ENCODE assay signal across 8 cellular contexts in genomic region chr19:1860821-1861598, GRCh38. TPM values are rescaled to one million over a fixed set of nuclear protein-coding genes. Genes with fewer than 3 reads are reported as not detected.
DNase-seq lines count a peak whose midpoint lies in the region; FAIRE-seq and TF ChIP-seq lines count a peak whose summit lies in the region.

No MANE protein-coding gene starts in this region.

- H3K9ac ChIP-seq in OCI-LY1 (ENCODE audit: low read length): peak overlapping the region; percentile 57; the same call in 1 of the 2 replicates
- H3K9ac ChIP-seq in H1 (replicated peaks in 1 of 4; ENCODE audit: extremely low read depth in 1 of 4, low read depth in 3 of 4, low read length in 3 of 4): no peak overlapping the region

- no peak overlapping the region for H4K5ac ChIP-seq in H1 (ENCODE audit: insufficient read length, low read depth, low read length)

- H2BK120ac ChIP-seq in H1 (replicated peaks; ENCODE audit: low read depth, low read length): no peak overlapping the region

- DNase-seq in H1 (ENCODE audit: low read depth in 1 of 2, low spot score in 2 of 2) (no peak), osteoblast (ENCODE audit: insufficient read length, low spot score, missing footprints) (no peak), AML-193 (lab: John Stamatoyannopoulos, UW) (no peak), GM13977 (ENCODE audit: low spot score) (no peak), urothelium cell line (ENCODE audit: low spot score) (no peak)
- no peak for DNase-seq in stimulated activated CD4-positive, alpha-beta T cell treated with anti-CD3 and anti-CD28 coated beads, Interleukin-2, amount 100 ng/mL, for 24 hours

- H2BK15ac ChIP-seq in H1 (ENCODE audit: low read length): no peak overlapping the region

- no peak overlapping the region for H4K8ac ChIP-seq in H1 (ENCODE audit: extremely low read depth, insufficient read depth, low read length)

- TF ChIP-seq POLR2A in H1 (IDR thresholded peaks at IDR 0.05; ENCODE audit: control extremely low read depth in 1 of 2, low read depth in 2 of 2, low read length in 2 of 2): no peak

- H3F3A ChIP-seq in DOHH2 (ENCODE audit: control insufficient read depth, insufficient read depth) (peaks cover 13% of the 10 kb centered on the region), OCI-LY1 (ENCODE audit: insufficient read depth, low read length) (no peaks in the 10 kb centered on the region)

- H3K79me2 ChIP-seq in DOHH2 (ENCODE audit: control insufficient read depth, low read length): peaks cover 77% of the 10 kb centered on the region
- H3K79me2 ChIP-seq in OCI-LY1 (ENCODE audit: insufficient read depth, low read length): peaks cover 6% of the 10 kb centered on the region
- H3K79me2 ChIP-seq in H1 (ENCODE audit: control insufficient read depth in 1 of 2, insufficient read depth in 2 of 2, low read length in 2 of 2): peaks cover 18 to 61% of the 10 kb centered on the region in 2 experiments; a peak in 3 of 4 replicates
- H3K79me2 ChIP-seq in osteoblast (ENCODE audit: insufficient read depth, low read length): peaks cover 77% of the 10 kb centered on the region

- FAIRE-seq in H1 (lab: Jason Lieb, UNC): no peak
- FAIRE-seq in urothelium cell line (lab: Jason Lieb, UNC): no peak

- no peak for TF ChIP-seq EP300 in H1 (IDR thresholded peaks at IDR 0.05; ENCODE audit: borderline replicate concordance in 1 of 2, low read depth in 2 of 2, low read length in 2 of 2)

- in situ Hi-C loops in GM13977 (cut with MboI; ENCODE audit: low pct_unique_long_range_greater_than_20kb, low sequenced_read_pairs, unreplicated experiment): no loop called here

- H3K14ac ChIP-seq in H1 (ENCODE audit: insufficient read length): no peak overlapping the region

- H3K4me2 ChIP-seq in DOHH2 (ENCODE audit: low read length) (peak overlapping the region; percentile 83), OCI-LY1 (ENCODE audit: low read length) (peak overlapping the region; percentile 77), H1 (ENCODE audit: insufficient read depth in 1 of 2, low read depth in 2 of 2, low read length in 2 of 2) (peak overlapping the region; percentile 89 to 90), osteoblast (ENCODE audit: insufficient read depth, low read length) (peak overlapping the region; percentile 73)

- H3K4me3 ChIP-seq in DOHH2 (ENCODE audit: low read length): peak overlapping the region; percentile 80
- peak overlapping the region; percentile 69 for H3K4me3 ChIP-seq in OCI-LY1 (ENCODE audit: low read depth, low read length, poor library complexity, severe bottlenecking)
- H3K4me3 ChIP-seq in H1 (ENCODE audit: extremely low read depth in 1 of 4, insufficient read depth in 2 of 4, low read depth in 3 of 4, low read length in 4 of 4): peak overlapping the region; percentile 66 to 84 (median 76)
- H3K4me3 ChIP-seq in osteoblast (ENCODE audit: insufficient read depth, low read length): peak overlapping the region; percentile 89

- 19% methylated on average over 24 of the region's 28 CpGs; no CpG with 5 or more reads in 1 of the 2 experiments for WGBS in H1 (ENCODE audit: extremely low coverage in 1 of 2, insufficient coverage in 1 of 2, insufficient read length in 1 of 2, insufficient replicate concordance in 2 of 2, low coverage in 1 of 2, low lambda C conversion rate in 2 of 2, missing lambda C conversion rate in 1 of 2), 2 experiments

- H3K4ac ChIP-seq in H1 (replicated peaks; ENCODE audit: insufficient read length, low read depth, low read length): no peak overlapping the region

- H3K4me1 ChIP-seq in DOHH2 (ENCODE audit: control insufficient read depth, low read length) (peaks cover 71% of the 10 kb centered on the region), OCI-LY1 (ENCODE audit: insufficient read depth, low read length, severe bottlenecking) (peaks cover 50% of the 10 kb centered on the region), H1 (replicated peaks in 1 of 4; ENCODE audit: control insufficient read depth in 3 of 4, insufficient read depth in 4 of 4, low read length in 3 of 4) (peaks cover 0 to 57% (median 43%) of the 10 kb centered on the region in 4 experiments; a peak in 6 of 7 replicates), osteoblast (ENCODE audit: insufficient read depth, low read length) (peaks cover 25% of the 10 kb centered on the region)

- H3K9me3 ChIP-seq in DOHH2 (ENCODE audit: control insufficient read depth, insufficient read depth, low read length) (no peaks in the 10 kb centered on the region), OCI-LY1 (ENCODE audit: low read length) (no peaks in the 10 kb centered on the region), H1 (ENCODE audit: insufficient read depth in 2 of 2, low read depth in 1 of 2, low read length in 1 of 2) (no peaks in the 10 kb centered on the region), osteoblast (ENCODE audit: low read depth, low read length) (no peaks in the 10 kb centered on the region)

- POLR2A ChIA-PET in H1 (lab: Charles Lee; ENCODE audit: partially characterized antibody): interaction anchor here (1.1 to 1.3 kb wide), 2 partner anchors 12 to 43 kb away, joined by 3 to 4 read pairs; partner anchors contain the start of gene REXO1

- no peak overlapping the region for H3K23ac ChIP-seq in H1 (ENCODE audit: insufficient read length)

- H3K56ac ChIP-seq in H1 (replicated peaks; ENCODE audit: insufficient read length, low read depth, low read length): no peak overlapping the region

- CTCF ChIA-PET in H1 (lab: Charles Lee; ENCODE audit: partially characterized antibody): interaction anchor here (0.9 to 1.7 kb wide), 3 partner anchors 17 to 28 kb away, joined by 3 to 5 read pairs (median 3); no protein-coding TSS in a partner anchor

- H2AFZ ChIP-seq in OCI-LY1 (ENCODE audit: low read length) (no peak overlapping the region), H1 (ENCODE audit: low read length) (no peak overlapping the region), osteoblast (ENCODE audit: low read length) (no peak overlapping the region)

- no peak overlapping the region for H2BK12ac ChIP-seq in H1 (ENCODE audit: low read depth, low read length)

- peaks cover 16% of the 10 kb centered on the region for H3K79me1 ChIP-seq in H1 (ENCODE audit: low read depth, low read length)

- H3K36me3 ChIP-seq in DOHH2 (ENCODE audit: control insufficient read depth, low read length): peaks cover 8% of the 10 kb centered on the region; the same call in 1 of the 2 replicates
- H3K36me3 ChIP-seq in OCI-LY1 (ENCODE audit: insufficient read depth, low read length): no peaks in the 10 kb centered on the region
- H3K36me3 ChIP-seq in H1 (ENCODE audit: control insufficient read depth in 2 of 4, insufficient read depth in 4 of 4, low read length in 3 of 4): no peaks in the 10 kb centered on the region
- H3K36me3 ChIP-seq in osteoblast (ENCODE audit: insufficient read depth, low read length): no peaks in the 10 kb centered on the region

- H4K20me1 ChIP-seq in DOHH2 (ENCODE audit: control insufficient read depth, insufficient read depth, low read depth, low read length): 0 out of 2 replicates have a peak, but pooled peaks cover 4% of the 10 kb centered on the region
- no peaks in the 10 kb centered on the region for H4K20me1 ChIP-seq in OCI-LY1 (ENCODE audit: insufficient read depth, low read length)
- H4K20me1 ChIP-seq in H1 (replicated peaks in 1 of 2; ENCODE audit: control insufficient read depth in 1 of 2, insufficient read depth in 2 of 2, low read length in 2 of 2): peaks cover 34 to 50% of the 10 kb centered on the region in 2 experiments
- H4K20me1 ChIP-seq in osteoblast (ENCODE audit: insufficient read depth, low read length): peaks cover 56% of the 10 kb centered on the region

- no peak overlapping the region for H3K18ac ChIP-seq in H1 (ENCODE audit: extremely low read depth, low read length)

- no peak overlapping the region for H2AK5ac ChIP-seq in H1 (ENCODE audit: low read depth, low read length)

- no peak overlapping the region for H2BK5ac ChIP-seq in H1 (ENCODE audit: low read depth, low read length)

- TF ChIP-seq CTCF in DOHH2 (IDR thresholded peaks at IDR 0.05; ENCODE audit: low read depth, low read length, poor library complexity, severe bottlenecking) (no peak), OCI-LY1 (IDR thresholded peaks at IDR 0.05; ENCODE audit: low read length) (no peak), H1 (IDR thresholded peaks at IDR 0.05; ENCODE audit: control extremely low read depth in 1 of 3, insufficient read depth in 1 of 3, low read depth in 1 of 3, low read length in 3 of 3) (no peak), osteoblast (IDR thresholded peaks at IDR 0.05; ENCODE audit: extremely low read depth, low read depth, low read length) (no peak), GM13977 (IDR thresholded peaks at IDR 0.05; ENCODE audit: extremely low read depth, insufficient read depth, missing control alignments) (no peak)

- H2BK20ac ChIP-seq in H1 (ENCODE audit: low read length): no peak overlapping the region

- TF ChIP-seq RAD21 in H1 (IDR thresholded peaks at IDR 0.05 in 1 of 2, conservative IDR thresholded peaks at IDR 0.05 in 1 of 2; ENCODE audit: low read depth in 2 of 2, low read length in 2 of 2): no peak

- H3K23me2 ChIP-seq in H1 (ENCODE audit: low read depth, low read length): peaks cover 12% of the 10 kb centered on the region; the same call in 1 of the 2 replicates

- H4K91ac ChIP-seq in H1 (replicated peaks; ENCODE audit: insufficient read length, low read length): no peak overlapping the region

- H3K27me3 ChIP-seq in DOHH2 (ENCODE audit: control insufficient read depth, low read length) (no peaks in the 10 kb centered on the region), OCI-LY1 (ENCODE audit: insufficient read depth, low read length) (peaks cover 6% of the 10 kb centered on the region; the same call in 1 of the 2 replicates), H1 (replicated peaks in 1 of 4; ENCODE audit: control insufficient read depth in 3 of 4, extremely low read depth in 1 of 4, insufficient read depth in 3 of 4, low read length in 3 of 4) (peaks cover 0 to 15% (median 6%) of the 10 kb centered on the region in 4 experiments; a peak in 5 of 7 replicates), osteoblast (ENCODE audit: insufficient read depth, low read length) (no peaks in the 10 kb centered on the region)

- H3K9me2 ChIP-seq in DOHH2 (replicated peaks; ENCODE audit: control insufficient read depth, low read length): no peaks in the 10 kb centered on the region
- H3K9me2 ChIP-seq in OCI-LY1 (ENCODE audit: low read depth, low read length): no peaks in the 10 kb centered on the region

- H3K27ac ChIP-seq in DOHH2 (ENCODE audit: low read depth, low read length): no peak overlapping the region
- H3K27ac ChIP-seq in OCI-LY1 (ENCODE audit: low read depth, low read length, poor library complexity, severe bottlenecking): no peak overlapping the region
- no peak overlapping the region for H3K27ac ChIP-seq in H1 (ENCODE audit: low read depth, low read length)
- H3K27ac ChIP-seq in osteoblast (ENCODE audit: low read depth, low read length): peak overlapping the region; percentile 75

RNA-seq across cellular contexts. Expression of gene KLF16, which starts 2.4 kb away (rescaled TPM):
- total RNA-seq in H1 (2021; fragmentation: NEBNext Ultra II Directional; extraction: Animal tissue kit (Norgen Biotek cat#: 25700)): 45.9 and 53.2 TPM in 2 replicates
- polyA plus RNA-seq in H1 (2011; rRNA removed): 14.3 and 44.7 TPM in 2 replicates
- 15.0 TPM for polyA plus RNA-seq in H1 (2011; cell fraction: cytosol; rRNA removed)
- polyA plus RNA-seq in H1 (2011; cell fraction: nucleus; rRNA removed): 29.0 TPM
- polyA plus RNA-seq in H1 (2012, experiment 1 of 2): 15.6 to 26.7 TPM (median 23.8 TPM) in 4 replicates
- polyA plus RNA-seq in H1 (2012, experiment 2 of 2): 21.5 TPM
- polyA plus RNA-seq in H1 (2013, experiment 1 of 2): 27.2 TPM
- 28.5 TPM for polyA plus RNA-seq in H1 (2013, experiment 2 of 2)
- polyA minus RNA-seq in H1 (2011; rRNA and poly(A)+ RNA removed): 1.1 and 2.2 TPM in 2 replicates
- polyA minus RNA-seq in H1 (2011; cell fraction: cytosol; rRNA and poly(A)+ RNA removed): 32.1 TPM
- 10.4 TPM for polyA minus RNA-seq in H1 (2011; cell fraction: nucleus; rRNA and poly(A)+ RNA removed)
- 6.9 and 11.5 TPM in 2 replicates for total RNA-seq in osteoblast

RNA-seq across cellular contexts. Expression of gene REXO1, which starts 12.7 kb away (rescaled TPM):
- total RNA-seq in H1 (2021; fragmentation: NEBNext Ultra II Directional; extraction: Animal tissue kit (Norgen Biotek cat#: 25700)): 42.4 and 44.3 TPM in 2 replicates
- polyA plus RNA-seq in H1 (2011; rRNA removed): 44.3 and 69.6 TPM in 2 replicates
- 21.3 TPM for polyA plus RNA-seq in H1 (2011; cell fraction: cytosol; rRNA removed)
- polyA plus RNA-seq in H1 (2011; cell fraction: nucleus; rRNA removed): 69.2 TPM
- polyA plus RNA-seq in H1 (2012, experiment 1 of 2): 35.1 to 44.9 TPM (median 43.7 TPM) in 4 replicates
- polyA plus RNA-seq in H1 (2012, experiment 2 of 2): 33.4 TPM
- 22.8 TPM for polyA plus RNA-seq in H1 (2013, experiment 1 of 2)
- 21.3 TPM for polyA plus RNA-seq in H1 (2013, experiment 2 of 2)
- 18.8 and 19.5 TPM in 2 replicates for polyA minus RNA-seq in H1 (2011; rRNA and poly(A)+ RNA removed)
- polyA minus RNA-seq in H1 (2011; cell fraction: cytosol; rRNA and poly(A)+ RNA removed): 24.8 TPM
- 20.1 TPM for polyA minus RNA-seq in H1 (2011; cell fraction: nucleus; rRNA and poly(A)+ RNA removed)
- total RNA-seq in osteoblast: 8.5 and 9.4 TPM in 2 replicates

RNA-seq across cellular contexts. Expression of gene ABHD17A, which starts 24.3 kb away (rescaled TPM):
- total RNA-seq in H1 (2021; fragmentation: NEBNext Ultra II Directional; extraction: Animal tissue kit (Norgen Biotek cat#: 25700)): 41.2 and 45.3 TPM in 2 replicates
- 87.4 and 98.0 TPM in 2 replicates for polyA plus RNA-seq in H1 (2011; rRNA removed)
- 60.4 TPM for polyA plus RNA-seq in H1 (2011; cell fraction: cytosol; rRNA removed)
- polyA plus RNA-seq in H1 (2011; cell fraction: nucleus; rRNA removed): 86.1 TPM
- polyA plus RNA-seq in H1 (2012, experiment 1 of 2): 15.8 to 35.0 TPM (median 33.1 TPM) in 4 replicates
- polyA plus RNA-seq in H1 (2012, experiment 2 of 2): 33.7 TPM
- 35.1 TPM for polyA plus RNA-seq in H1 (2013, experiment 1 of 2)
- polyA plus RNA-seq in H1 (2013, experiment 2 of 2): 34.7 TPM
- polyA minus RNA-seq in H1 (2011; rRNA and poly(A)+ RNA removed): 8.1 and 11.4 TPM in 2 replicates
- 24.5 TPM for polyA minus RNA-seq in H1 (2011; cell fraction: cytosol; rRNA and poly(A)+ RNA removed)
- polyA minus RNA-seq in H1 (2011; cell fraction: nucleus; rRNA and poly(A)+ RNA removed): 18.1 TPM
- total RNA-seq in osteoblast: 49.5 and 52.5 TPM in 2 replicates

RNA-seq across cellular contexts. Expression of gene ADAT3, which starts 44.2 kb away (rescaled TPM):
- 10.2 and 10.8 TPM in 2 replicates for total RNA-seq in H1 (2021; fragmentation: NEBNext Ultra II Directional; extraction: Animal tissue kit (Norgen Biotek cat#: 25700))
- 5.4 and 9.8 TPM in 2 replicates for polyA plus RNA-seq in H1 (2011; rRNA removed)
- polyA plus RNA-seq in H1 (2011; cell fraction: cytosol; rRNA removed): 3.8 TPM
- 8.3 TPM for polyA plus RNA-seq in H1 (2011; cell fraction: nucleus; rRNA removed)
- polyA plus RNA-seq in H1 (2012, experiment 1 of 2): 2.4 to 6.3 TPM (median 5.5 TPM) in 4 replicates
- 4.1 TPM for polyA plus RNA-seq in H1 (2012, experiment 2 of 2)
- polyA plus RNA-seq in H1 (2013, experiment 1 of 2): 7.0 TPM
- 6.6 TPM for polyA plus RNA-seq in H1 (2013, experiment 2 of 2)
- polyA minus RNA-seq in H1 (2011; rRNA and poly(A)+ RNA removed): 1.0 TPM in 1 of 2 replicates, not detected in the other
- polyA minus RNA-seq in H1 (2011; cell fraction: cytosol; rRNA and poly(A)+ RNA removed): 7.4 TPM
- polyA minus RNA-seq in H1 (2011; cell fraction: nucleus; rRNA and poly(A)+ RNA removed): 7.8 TPM
- 3.3 and 3.8 TPM in 2 replicates for total RNA-seq in osteoblast

RNA-seq across cellular contexts. Expression of gene SCAMP4, which starts 44.2 kb away (rescaled TPM):
- 61.4 and 65.7 TPM in 2 replicates for total RNA-seq in H1 (2021; fragmentation: NEBNext Ultra II Directional; extraction: Animal tissue kit (Norgen Biotek cat#: 25700))
- polyA plus RNA-seq in H1 (2011; rRNA removed): 17.1 and 39.6 TPM in 2 replicates
- 24.4 TPM for polyA plus RNA-seq in H1 (2011; cell fraction: cytosol; rRNA removed)
- polyA plus RNA-seq in H1 (2011; cell fraction: nucleus; rRNA removed): 75.6 TPM
- polyA plus RNA-seq in H1 (2012, experiment 1 of 2): 35.8 to 66.0 TPM (median 58.3 TPM) in 4 replicates
- 37.8 TPM for polyA plus RNA-seq in H1 (2012, experiment 2 of 2)
- polyA plus RNA-seq in H1 (2013, experiment 1 of 2): 58.4 TPM
- 60.6 TPM for polyA plus RNA-seq in H1 (2013, experiment 2 of 2)
- polyA minus RNA-seq in H1 (2011; rRNA and poly(A)+ RNA removed): 20.5 TPM in 2 replicates
- 26.4 TPM for polyA minus RNA-seq in H1 (2011; cell fraction: cytosol; rRNA and poly(A)+ RNA removed)
- polyA minus RNA-seq in H1 (2011; cell fraction: nucleus; rRNA and poly(A)+ RNA removed): 39.3 TPM
- 55.7 and 70.6 TPM in 2 replicates for total RNA-seq in osteoblast
